In the genomic region with DNA sequence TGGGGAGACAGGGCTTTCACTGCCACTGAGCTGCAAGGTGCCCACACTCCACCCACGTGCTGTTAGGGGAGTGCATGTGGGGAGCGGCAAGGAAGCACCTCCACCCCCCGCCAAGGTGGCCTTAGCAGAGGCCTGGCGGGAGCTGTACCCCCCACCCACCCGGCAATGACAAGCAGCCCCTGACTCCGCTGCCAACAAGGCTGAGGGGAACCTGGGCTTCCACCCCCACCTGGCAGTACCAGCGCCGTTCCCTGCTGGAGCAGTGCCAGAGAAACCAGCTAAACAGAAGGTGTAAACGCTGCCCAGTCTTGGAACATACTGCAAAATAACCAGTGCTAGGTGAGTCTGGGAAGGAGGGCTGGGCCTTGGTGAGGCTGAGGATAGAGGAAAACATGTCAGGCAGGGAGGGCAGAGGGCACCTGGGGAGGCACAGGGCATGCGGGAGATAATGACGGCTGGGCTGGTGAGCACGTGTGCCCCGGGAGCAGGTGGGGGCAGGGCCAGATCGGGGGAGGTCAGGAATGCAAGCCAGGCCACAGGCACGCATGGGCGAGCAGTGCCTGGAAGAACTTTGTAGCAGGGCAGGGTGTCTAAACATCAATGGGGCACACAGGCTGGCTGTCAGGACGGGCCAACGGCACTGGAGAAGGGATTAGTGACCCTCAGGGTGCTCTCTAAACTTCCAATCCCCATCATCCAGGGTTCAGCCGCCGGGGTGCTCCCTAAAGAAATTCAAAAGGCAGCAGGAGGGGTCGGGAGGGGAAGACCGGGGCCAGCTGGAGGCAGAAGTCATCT, we compare ENCODE assay signal across 9 cellular contexts. TPM values are rescaled to one million over a fixed set of nuclear protein-coding genes. Genes with fewer than 3 reads are reported as not detected.
DNase-seq lines count a peak whose midpoint lies in the region; ATAC-seq and TF ChIP-seq lines count a peak whose summit lies in the region.
"Had no signal": no experiment of that assay in that cellular context is flagged by ENCODE, and none has a peak within 500 bp of the region (broad histone marks: within the 10 kb centered on the region; RNA-seq: fewer than 3 reads in every experiment).

No MANE protein-coding gene starts in this region.

- peak overlapping the region; percentile 90 to 96 (median 91) for H3K27ac Mint-ChIP-seq in CD4-positive, CD25-positive, alpha-beta regulatory T cell
- peak overlapping the region; percentile 79 to 97 (median 85) for H3K27ac Mint-ChIP-seq in nephron

- H3K4me1 Mint-ChIP-seq in CD4-positive, CD25-positive, alpha-beta regulatory T cell: peaks cover 8 to 86% (median 49%) of the 10 kb centered on the region in 4 donors
- H3K4me1 Mint-ChIP-seq in nephron: peaks cover 43% of the 10 kb centered on the region

- in situ Hi-C loops in HAP-1 (cut with MboI; ENCODE audit: low sequenced_read_pairs): no loop called here

- H3K27me3 Mint-ChIP-seq in CD4-positive, CD25-positive, alpha-beta regulatory T cell: no peaks in the 10 kb centered on the region
- H3K27me3 Mint-ChIP-seq in nephron (ENCODE audit: low read depth): no peaks in the 10 kb centered on the region

- H3K9me3 Mint-ChIP-seq in CD4-positive, CD25-positive, alpha-beta regulatory T cell: peaks cover 0 to 2% (median 0%) of the 10 kb centered on the region in 7 donors
- no peaks in the 10 kb centered on the region for H3K9me3 Mint-ChIP-seq in nephron

- peaks cover 63% of the 10 kb centered on the region for H3K4me1 ChIP-seq in CD4-positive, CD25-positive, alpha-beta regulatory T cell (ENCODE audit: control insufficient read depth, insufficient read depth, low read length, poor library complexity, severe bottlenecking)
- H3K4me1 ChIP-seq in duodenal mucosa (ENCODE audit: control insufficient read depth in 1 of 2, insufficient read depth in 2 of 2, low read length in 2 of 2): peaks cover 73 to 76% of the 10 kb centered on the region in 2 donors
- peaks cover under 1% of the 10 kb centered on the region; the same call in 1 of the 2 replicates for H3K4me1 ChIP-seq in HAP-1

- H3K9ac ChIP-seq in duodenal mucosa (ENCODE audit: low read depth in 1 of 2, low read length in 2 of 2): peak overlapping the region in 1 of 2 donors; percentile 43

- no peak for ATAC-seq in CD4-positive, CD25-positive, alpha-beta regulatory T cell (ENCODE audit: low read depth in 2 of 2)
- ATAC-seq: activated CD4-positive, CD25-positive, alpha-beta regulatory T cell treated with anti-CD3 and anti-CD28 coated beads, Interleukin-2, amount 50 U/mL, for 24 hours had no signal

- peaks cover 31% of the 10 kb centered on the region for H3K36me3 ChIP-seq in CD4-positive, CD25-positive, alpha-beta regulatory T cell (ENCODE audit: control insufficient read depth, insufficient read depth, low read length)
- peaks cover 0 to under 1% of the 10 kb centered on the region in 2 donors for H3K36me3 ChIP-seq in duodenal mucosa (ENCODE audit: control insufficient read depth in 1 of 2, insufficient read depth in 2 of 2, low read length in 2 of 2)
- no peaks in the 10 kb centered on the region; the same call in 1 of the 2 replicates for H3K36me3 ChIP-seq in HAP-1 (replicated peaks)

- no peak for TF ChIP-seq CTCF in nephron (IDR thresholded peaks at IDR 0.05; ENCODE audit: unreplicated experiment in 3 of 3)

- peak overlapping the region; percentile 84 for H3K27ac ChIP-seq in CD4-positive, CD25-positive, alpha-beta regulatory T cell (ENCODE audit: insufficient read depth, low read length, poor library complexity, severe bottlenecking)
- H3K27ac ChIP-seq in duodenal mucosa (ENCODE audit: low read depth, low read length): peak overlapping the region; percentile 64

- no peak for DNase-seq in CD4-positive, CD25-positive, alpha-beta regulatory T cell
- DNase-seq in NCI-H2029 (lab: John Stamatoyannopoulos, UW): peak; percentile 55
- DNase-seq in DMS53 (lab: John Stamatoyannopoulos, UW): no peak
- DNase-seq in stimulated activated naive CD4-positive, alpha-beta T cell (lab: John Stamatoyannopoulos, UW): no peak
- DNase-seq in NOMO-1 treated with dmso at 0.1 percent for 144 hours (lab: John Stamatoyannopoulos, UW; ENCODE audit: unreplicated experiment): no peak
- no peak for DNase-seq in HAP-1 (ENCODE audit: low spot score in 2 of 2)

- H3K27me3 ChIP-seq in CD4-positive, CD25-positive, alpha-beta regulatory T cell (ENCODE audit: control insufficient read depth, insufficient read depth, low read length): no peaks in the 10 kb centered on the region
- H3K27me3 ChIP-seq in duodenal mucosa (ENCODE audit: control insufficient read depth in 1 of 2, insufficient read depth in 2 of 2, low read length in 2 of 2) (no peaks in the 10 kb centered on the region), HAP-1 (ENCODE audit: low read depth) (no peaks in the 10 kb centered on the region)

- H3K4me3 Mint-ChIP-seq in CD4-positive, CD25-positive, alpha-beta regulatory T cell: peak overlapping the region; percentile 59 to 79 (median 72)
- H3K4me3 Mint-ChIP-seq in nephron: peak overlapping the region; percentile 2 to 34 (median 10)

- no peak overlapping the region for H3K4me3 ChIP-seq in CD4-positive, CD25-positive, alpha-beta regulatory T cell (ENCODE audit: low read depth, low read length)
- peak overlapping the region; percentile 6 to 35 for H3K4me3 ChIP-seq in duodenal mucosa (ENCODE audit: low read depth in 1 of 2, low read length in 2 of 2)
- no peak overlapping the region for H3K4me3 ChIP-seq in HAP-1

- peaks cover 13% of the 10 kb centered on the region for H3K36me3 Mint-ChIP-seq in CD4-positive, CD25-positive, alpha-beta regulatory T cell
- no peaks in the 10 kb centered on the region for H3K36me3 Mint-ChIP-seq in nephron (ENCODE audit: low read depth)

- no peaks in the 10 kb centered on the region for H3K9me3 ChIP-seq in CD4-positive, CD25-positive, alpha-beta regulatory T cell (ENCODE audit: control insufficient read depth in 2 of 2, low read length in 2 of 2)
- no peaks in the 10 kb centered on the region for H3K9me3 ChIP-seq in duodenal mucosa (ENCODE audit: control insufficient read depth in 1 of 2, low read length in 2 of 2)
- no peaks in the 10 kb centered on the region for H3K9me3 ChIP-seq in HAP-1

RNA-seq across cellular contexts. Expression of gene CERK, which starts 6.6 kb away (rescaled TPM):
- total RNA-seq in CD4-positive, CD25-positive, alpha-beta regulatory T cell: 105 TPM
- polyA plus RNA-seq in CD4-positive, CD25-positive, alpha-beta regulatory T cell: 10 to 100 TPM; 75.5 to 94.3 (median 81.5) TPM

RNA-seq across cellular contexts. Expression of gene TBC1D22A, which starts 31.0 kb away (rescaled TPM):
- total RNA-seq in CD4-positive, CD25-positive, alpha-beta regulatory T cell: 42.5 TPM
- polyA plus RNA-seq in CD4-positive, CD25-positive, alpha-beta regulatory T cell: 10 to 100 TPM; 19.8 to 34.0 (median 23.0) TPM

Comparison
In these comparisons a context has a peak if more than half of its experiments do, and no peak if none do; other contexts are left out.
1. H3K4me3 ChIP-seq: peak in duodenal mucosa (2 of 2); none in CD4-positive, CD25-positive, alpha-beta regulatory T cell (single experiment) and HAP-1 (single experiment).